In the genomic region with DNA sequence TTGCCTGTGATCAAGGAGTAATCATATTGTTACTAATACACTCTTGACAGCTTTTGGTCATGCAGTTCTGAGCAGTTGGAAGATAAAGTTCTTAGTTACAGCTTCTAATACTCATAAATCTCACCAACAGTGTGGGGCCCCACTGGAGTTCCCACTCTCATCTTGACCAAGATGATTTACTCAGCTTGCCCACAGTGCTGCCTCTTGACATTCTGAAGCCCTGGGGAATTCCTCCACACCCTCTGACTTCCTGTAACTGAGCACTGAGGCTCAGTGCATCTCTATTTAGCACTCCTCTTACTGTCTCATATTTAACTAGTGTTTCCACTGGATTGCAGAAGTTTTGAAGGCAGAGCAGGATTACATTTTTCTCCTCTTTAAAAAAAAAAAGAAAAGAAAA, we compare ENCODE assay signal across 8 cellular contexts. TPM values are rescaled to one million over a fixed set of nuclear protein-coding genes. Genes with fewer than 3 reads are reported as not detected.
DNase-seq lines count a peak whose midpoint lies in the region; TF ChIP-seq lines count a peak whose summit lies in the region.

No MANE protein-coding gene starts in this region.

- peak; percentile 28 for TF ChIP-seq POLR2A in GM15510 (IDR thresholded peaks at IDR 0.05; ENCODE audit: borderline replicate concordance, extremely low read depth, insufficient read length)

- peaks cover 71% of the 10 kb centered on the region for H3K4me1 Mint-ChIP-seq in HFFc6 (ENCODE audit: low read depth)

- H3K27me3 Mint-ChIP-seq in HFFc6 (ENCODE audit: insufficient read depth) = peaks cover 1% of the 10 kb centered on the region

- H3K36me3 Mint-ChIP-seq in HFFc6 (ENCODE audit: low read depth) = peaks cover 9% of the 10 kb centered on the region

- H3K4me3 Mint-ChIP-seq in HFFc6 = peak overlapping the region; percentile 58

- H3K9me3 Mint-ChIP-seq in HFFc6 = no peaks in the 10 kb centered on the region

- H3K4me3 ChIP-seq in foreskin fibroblast (ENCODE audit: low read depth in 1 of 2, low read length in 2 of 2) = no peak overlapping the region

- DNase-seq in HFFc6 (peak; percentile 67), NCI-H460 (ENCODE audit: extremely low read depth, low read depth) (peak; percentile 72), foreskin fibroblast (peak; percentile 81 to 88), NCI-H524 treated with DMSO at 0.1 percent for 48 hours (lab: John Stamatoyannopoulos, UW) (no peak), NCI-H345 treated with DMSO at 0.1 percent for 48 hours (lab: John Stamatoyannopoulos, UW; ENCODE audit: unreplicated experiment) (no peak)
- DNase-seq in activated CD8-positive, alpha-beta memory T cell treated with anti-CD3 and anti-CD28 coated beads, Interleukin-2, amount 50 U/mL, for 4 hours = peak; percentile 64
- DNase-seq in stimulated activated CD4-positive, alpha-beta T cell treated with anti-CD3 and anti-CD28 coated beads, Interleukin-2, amount 100 ng/mL, for 48 hours = peak; percentile 59 to 63

- H3K27ac Mint-ChIP-seq in HFFc6 = peak overlapping the region; percentile 81

- TF ChIP-seq CTCF in HFFc6 (IDR thresholded peaks at IDR 0.05) = no peak
- no peak for TF ChIP-seq CTCF in foreskin fibroblast (IDR thresholded peaks at IDR 0.05; ENCODE audit: low read depth, low read length)

RNA-seq across cellular contexts. Expression of gene ARL6IP5, which starts 1.9 kb away (rescaled TPM):
- 100 to 1,000 TPM; 108 to 132 (median 119) TPM for total RNA-seq in HFFc6 (2021; fragmentation: NEBNext Ultra II Directional; extraction: Animal tissue kit (Norgen Biotek cat#: 25700))
- 89.7 and 102 TPM in 2 replicates for total RNA-seq in NCI-H460 (2014; rRNA removed; shearing (Covaris generic))
- polyA plus RNA-seq in NCI-H460 (2014; cell fraction: nucleus; rRNA removed) = 18.1 and 41.5 TPM in 2 replicates

RNA-seq across cellular contexts. Expression of gene UBA3, which starts 2.6 kb away (rescaled TPM):
- total RNA-seq in HFFc6 (2021; fragmentation: NEBNext Ultra II Directional; extraction: Animal tissue kit (Norgen Biotek cat#: 25700)) = 10 to 100 TPM; 62.1 to 75.4 (median 63.6) TPM
- 60.2 and 61.7 TPM in 2 replicates for total RNA-seq in NCI-H460 (2014; rRNA removed; shearing (Covaris generic))
- 58.9 and 62.9 TPM in 2 replicates for polyA plus RNA-seq in NCI-H460 (2014; cell fraction: nucleus; rRNA removed)

RNA-seq across cellular contexts. Expression of gene TMF1, which starts 30.7 kb away (rescaled TPM):
- 10 to 100 TPM; 43.7 to 46.9 (median 45.2) TPM for total RNA-seq in HFFc6 (2021; fragmentation: NEBNext Ultra II Directional; extraction: Animal tissue kit (Norgen Biotek cat#: 25700))
- total RNA-seq in NCI-H460 (2014; rRNA removed; shearing (Covaris generic)) = 14.8 and 16.8 TPM in 2 replicates
- polyA plus RNA-seq in NCI-H460 (2014; cell fraction: nucleus; rRNA removed) = 5.0 and 10.8 TPM in 2 replicates

RNA-seq across cellular contexts. Expression of gene LMOD3, which starts 39.6 kb away (rescaled TPM):
- not detected for total RNA-seq in HFFc6 (2021; fragmentation: NEBNext Ultra II Directional; extraction: Animal tissue kit (Norgen Biotek cat#: 25700))
- total RNA-seq in NCI-H460 (2014; rRNA removed; shearing (Covaris generic)) = 0.84 and 1.1 TPM in 2 replicates
- polyA plus RNA-seq in NCI-H460 (2014; cell fraction: nucleus; rRNA removed) = 0.17 TPM in 1 of 2 replicates, not detected in the other

Comparison
In these comparisons a context has a peak if more than half of its experiments do, and no peak if none do; other contexts are left out.
1. DNase-seq: peak in HFFc6 (single experiment), NCI-H460 (single experiment), activated CD8-positive, alpha-beta memory T cell treated with anti-CD3 and anti-CD28 coated beads, Interleukin-2, amount 50 U/mL, for 4 hours (single experiment), foreskin fibroblast (2 of 2) and stimulated activated CD4-positive, alpha-beta T cell treated with anti-CD3 and anti-CD28 coated beads, Interleukin-2, amount 100 ng/mL, for 48 hours (2 of 2); none in NCI-H524 treated with DMSO at 0.1 percent for 48 hours (single experiment) and NCI-H345 treated with DMSO at 0.1 percent for 48 hours (single experiment).